In genomic region chr1:6646499-6647148, GRCh38 we compare ENCODE assay signal across 8 cellular contexts. TPM values are rescaled to one million over a fixed set of nuclear protein-coding genes. Genes with fewer than 3 reads are reported as not detected.
DNase-seq lines count a peak whose midpoint lies in the region; ATAC-seq and TF ChIP-seq lines count a peak whose summit lies in the region.

No MANE protein-coding gene starts in this region.

- no peak overlapping the region for H3K4me2 ChIP-seq in DOHH2 (ENCODE audit: low read length)

- H3F3A ChIP-seq in DOHH2 (ENCODE audit: control insufficient read depth, insufficient read depth) = no peaks in the 10 kb centered on the region

- H3K27me3 Mint-ChIP-seq in activated T-cell treated with anti-CD3 and anti-CD28 coated beads, Interleukin-2, amount 50 U/mL, for 72 hours (ENCODE audit: low read depth) = no peaks in the 10 kb centered on the region

- TF ChIP-seq CTCF in DOHH2 (IDR thresholded peaks at IDR 0.05; ENCODE audit: low read depth, low read length, poor library complexity, severe bottlenecking) (peak; percentile 61), heart right ventricle (IDR thresholded peaks at IDR 0.05) (peak; percentile 32 to 72 (median 65)), gastrocnemius medialis (IDR thresholded peaks at IDR 0.05 in 4 of 5, conservative IDR thresholded peaks at IDR 0.05 in 1 of 5) (peak; percentile 43 to 61 (median 60))

- in situ Hi-C loops in ACHN (cut with HindIII; ENCODE audit: low pct_ligation_motif_present, low pct_unique_long_range_greater_than_20kb, low sequenced_read_pairs) (no loop called here), gastrocnemius medialis (cut with MboI; ENCODE audit: low sequenced_read_pairs in 4 of 4) (loop anchor here (10.0 to 25.0 kb wide), 3 partner anchors 92 to 162 kb away; partner anchors contain the start of genes NOL9 (in 1 of the 4), PLEKHG5 (in 1 of the 4) and TAS1R1 (in 1 of the 4))

- peaks cover 2 to 12% of the 10 kb centered on the region in 2 donors for H3K36me3 Mint-ChIP-seq in activated T-cell treated with anti-CD3 and anti-CD28 coated beads, Interleukin-2, amount 50 U/mL, for 72 hours (ENCODE audit: insufficient read depth in 2 of 2)

- no peaks in the 10 kb centered on the region for H3K4me1 ChIP-seq in DOHH2 (ENCODE audit: control insufficient read depth, low read length)
- H3K4me1 ChIP-seq in heart right ventricle = no peaks in the 10 kb centered on the region
- no peaks in the 10 kb centered on the region for H3K4me1 ChIP-seq in gastrocnemius medialis

- H3K9me2 ChIP-seq in DOHH2 (replicated peaks; ENCODE audit: control insufficient read depth, low read length) = no peaks in the 10 kb centered on the region

- H3K36me3 ChIP-seq in DOHH2 (ENCODE audit: control insufficient read depth, low read length) (peaks cover 36% of the 10 kb centered on the region), heart right ventricle (peaks cover 0 to 80% (median 35%) of the 10 kb centered on the region in 9 donors), gastrocnemius medialis (peaks cover 0 to 40% of the 10 kb centered on the region in 2 donors)

- ATAC-seq in activated T-cell treated with anti-CD3 and anti-CD28 coated beads, Interleukin-2, amount 50 U/mL, for 72 hours (replicated peaks in 1 of 2) = peak; percentile 49 to 53
- ATAC-seq in heart right ventricle (peak; percentile 14 to 68 (median 44)), gastrocnemius medialis (peak; percentile 29 to 67), HG02973 (IDR thresholded peaks at IDR 0.05; ENCODE audit: unreplicated experiment) (no peak), HG03159 (IDR thresholded peaks at IDR 0.05; ENCODE audit: unreplicated experiment) (no peak)

- intact Hi-C loops in heart right ventricle (cut with DNase I) (loop anchor here in 6 of 10 donors (1.0 to 10.0 kb wide), 4 partner anchors 94 to 162 kb away; partner anchors contain the start of gene NOL9 (in 4 of the 6)), gastrocnemius medialis (cut with DNase I; ENCODE audit: low total_unique reads) (loop anchor here (1.0 kb wide), 2 partner anchors 92 to 160 kb away; partner anchors contain the start of gene NOL9)

- no peak overlapping the region for H3K4me3 Mint-ChIP-seq in activated T-cell treated with anti-CD3 and anti-CD28 coated beads, Interleukin-2, amount 50 U/mL, for 72 hours

- WGBS in heart right ventricle, 2 donors = 54 to 63% methylated on average over 9 to 10 of the region's 10 CpGs

- no peak for TF ChIP-seq POLR2A in gastrocnemius medialis (IDR thresholded peaks at IDR 0.05)

- no peaks in the 10 kb centered on the region for H3K79me2 ChIP-seq in DOHH2 (ENCODE audit: control insufficient read depth, low read length)

- H3K4me3 ChIP-seq in DOHH2 (ENCODE audit: low read length) (no peak overlapping the region), heart right ventricle (no peak overlapping the region), gastrocnemius medialis (no peak overlapping the region)

- H3K9me3 Mint-ChIP-seq in activated T-cell treated with anti-CD3 and anti-CD28 coated beads, Interleukin-2, amount 50 U/mL, for 72 hours = no peaks in the 10 kb centered on the region

- DNase-seq in ACHN = peak; percentile 36
- DNase-seq in NCI-H128 (lab: John Stamatoyannopoulos, UW; ENCODE audit: unreplicated experiment) = peak; percentile 34
- peak; percentile 19 to 31 for DNase-seq in activated T-cell treated with anti-CD3 and anti-CD28 coated beads, Interleukin-2, amount 50 U/mL, for 72 hours
- DNase-seq in heart right ventricle = no peak
- no peak for DNase-seq in gastrocnemius medialis

- no peaks in the 10 kb centered on the region for H3K4me1 Mint-ChIP-seq in activated T-cell treated with anti-CD3 and anti-CD28 coated beads, Interleukin-2, amount 50 U/mL, for 72 hours (ENCODE audit: low read depth)

- no peak overlapping the region for H3K27ac ChIP-seq in DOHH2 (ENCODE audit: low read depth, low read length)
- no peak overlapping the region for H3K27ac ChIP-seq in heart right ventricle
- H3K27ac ChIP-seq in gastrocnemius medialis = no peak overlapping the region

- H3K27me3 ChIP-seq in DOHH2 (ENCODE audit: control insufficient read depth, low read length) (no peaks in the 10 kb centered on the region), heart right ventricle (no peaks in the 10 kb centered on the region), gastrocnemius medialis (no peaks in the 10 kb centered on the region)

- H3K9me3 ChIP-seq in DOHH2 (ENCODE audit: control insufficient read depth, insufficient read depth, low read length) (no peaks in the 10 kb centered on the region), heart right ventricle (no peaks in the 10 kb centered on the region), gastrocnemius medialis (no peaks in the 10 kb centered on the region)

- no peaks in the 10 kb centered on the region for H4K20me1 ChIP-seq in DOHH2 (ENCODE audit: control insufficient read depth, insufficient read depth, low read depth, low read length)

- no peak overlapping the region for H3K27ac Mint-ChIP-seq in activated T-cell treated with anti-CD3 and anti-CD28 coated beads, Interleukin-2, amount 50 U/mL, for 72 hours

RNA-seq across cellular contexts. Expression of gene THAP3, which starts 22.0 kb away (rescaled TPM):
- 10 to 100 TPM; 27.0 to 30.5 TPM for total RNA-seq in activated T-cell treated with anti-CD3 and anti-CD28 coated beads, Interleukin-2, amount 50 U/mL, for 72 hours
- total RNA-seq in heart right ventricle (10 to 100 TPM in 7 of 10 donors, 1 to 10 TPM in 3; 6.8 to 16.7 (median 11.2) TPM), gastrocnemius medialis (10 to 100 TPM; 16.7 to 31.0 (median 24.2) TPM)
- polyA plus RNA-seq in heart right ventricle = 10 to 100 TPM; 24.6 to 27.6 TPM

RNA-seq across cellular contexts. Expression of gene PHF13, which starts 33.1 kb away (rescaled TPM):
- 10 to 100 TPM; 16.5 to 19.3 TPM for total RNA-seq in activated T-cell treated with anti-CD3 and anti-CD28 coated beads, Interleukin-2, amount 50 U/mL, for 72 hours
- total RNA-seq in heart right ventricle (10 to 100 TPM in 1 of 10 donors, 1 to 10 TPM in 9; 5.9 to 12.2 (median 8.0) TPM), gastrocnemius medialis (1 to 10 TPM; 4.7 to 8.5 (median 5.3) TPM)
- polyA plus RNA-seq in heart right ventricle = 1 to 10 TPM; 3.7 to 5.2 TPM

RNA-seq across cellular contexts. Expression of gene KLHL21, which starts 44.0 kb away (rescaled TPM):
- total RNA-seq in activated T-cell treated with anti-CD3 and anti-CD28 coated beads, Interleukin-2, amount 50 U/mL, for 72 hours = 10 to 100 TPM; 24.2 to 26.1 TPM
- total RNA-seq in heart right ventricle (10 to 100 TPM; 49.5 to 93.3 (median 70.4) TPM), gastrocnemius medialis (100 to 1,000 TPM; 176 to 481 (median 267) TPM)
- polyA plus RNA-seq in heart right ventricle = 10 to 100 TPM; 20.4 to 22.3 TPM

RNA-seq across cellular contexts. Expression of gene DNAJC11, which starts 55.0 kb away (rescaled TPM):
- total RNA-seq in activated T-cell treated with anti-CD3 and anti-CD28 coated beads, Interleukin-2, amount 50 U/mL, for 72 hours = 10 to 100 TPM; 39.7 to 56.0 TPM
- 10 to 100 TPM; 60.8 to 80.6 (median 73.2) TPM for total RNA-seq in heart right ventricle
- polyA plus RNA-seq in heart right ventricle = 10 to 100 TPM; 31.2 to 63.1 TPM
- 10 to 100 TPM; 23.3 to 40.7 (median 30.8) TPM for total RNA-seq in gastrocnemius medialis

Comparison
In these comparisons a context has a peak if more than half of its experiments do, and no peak if none do; other contexts are left out.
1. DNase-seq: peak in ACHN (single experiment), NCI-H128 (single experiment) and activated T-cell treated with anti-CD3 and anti-CD28 coated beads, Interleukin-2, amount 50 U/mL, for 72 hours (2 of 2); none in heart right ventricle (0 of 2) and gastrocnemius medialis (0 of 2).
2. ATAC-seq: peak in activated T-cell treated with anti-CD3 and anti-CD28 coated beads, Interleukin-2, amount 50 U/mL, for 72 hours (2 of 2), heart right ventricle (8 of 8) and gastrocnemius medialis (2 of 2); none in HG02973 (single experiment) and HG03159 (single experiment).
3. Peak in every context shown above with its lines, with median percentiles within 50 percentile points of each other: CTCF ChIP-seq.